In genomic region chr10:78249690-78250089, GRCh38 we compare ENCODE assay signal across 16 cellular contexts.
DNase-seq lines count a peak whose midpoint lies in the region; ATAC-seq and TF ChIP-seq lines count a peak whose summit lies in the region.
"Had no signal": no experiment of that assay in that cellular context is flagged by ENCODE, and none has a peak within 500 bp of the region (broad histone marks: within the 10 kb centered on the region; RNA-seq: fewer than 3 reads in every experiment).

No MANE protein-coding gene starts in this region.

- H3K36me3 ChIP-seq in GM23248 (ENCODE audit: low read depth) (no peaks in the 10 kb centered on the region), OCI-LY7 (ENCODE audit: insufficient read depth, low read length) (no peaks in the 10 kb centered on the region), fibroblast of lung (ENCODE audit: control insufficient read depth, insufficient read depth, low read length) (no peaks in the 10 kb centered on the region), osteoblast (ENCODE audit: insufficient read depth, low read length) (no peaks in the 10 kb centered on the region)
- H3K36me3 ChIP-seq: HAP-1, SJSA1 had no signal

- no peak for ATAC-seq in esophagus mucosa
- ATAC-seq: PC-3 had no signal

- in situ Hi-C loops in GM23248 (cut with MboI) = no loop called here

- H3K9me3 ChIP-seq in GM23248 (ENCODE audit: low read depth) (no peaks in the 10 kb centered on the region), OCI-LY7 (ENCODE audit: low read length) (no peaks in the 10 kb centered on the region), fibroblast of lung (ENCODE audit: control insufficient read depth, insufficient read depth, low read depth, low read length) (no peaks in the 10 kb centered on the region), osteoblast (ENCODE audit: low read depth, low read length) (no peaks in the 10 kb centered on the region)
- H3K9me3 ChIP-seq: HAP-1, SJSA1 had no signal

- no peaks in the 10 kb centered on the region for H3K79me2 ChIP-seq in GM23248 (ENCODE audit: insufficient read depth)
- no peaks in the 10 kb centered on the region for H3K79me2 ChIP-seq in OCI-LY7 (ENCODE audit: insufficient read depth, low read depth, low read length)
- no peaks in the 10 kb centered on the region for H3K79me2 ChIP-seq in fibroblast of lung (ENCODE audit: control insufficient read depth, insufficient read depth, low read length)
- H3K79me2 ChIP-seq in osteoblast (ENCODE audit: insufficient read depth, low read length) = no peaks in the 10 kb centered on the region

- H3K4me1 ChIP-seq in GM23248 (ENCODE audit: insufficient read depth) = peaks cover 21% of the 10 kb centered on the region
- H3K4me1 ChIP-seq in OCI-LY7 (ENCODE audit: insufficient read depth, low read length, poor library complexity, severe bottlenecking) = peaks cover 14% of the 10 kb centered on the region
- peaks cover 18% of the 10 kb centered on the region for H3K4me1 ChIP-seq in fibroblast of lung (ENCODE audit: control insufficient read depth, extremely low read depth, insufficient read depth, low read length)
- peaks cover 34% of the 10 kb centered on the region for H3K4me1 ChIP-seq in osteoblast (ENCODE audit: insufficient read depth, low read length)
- H3K4me1 ChIP-seq: HAP-1 had no signal

- H3K9ac ChIP-seq in GM23248 (peak overlapping the region; percentile 82), fibroblast of lung (ENCODE audit: insufficient read depth, low read length) (no peak overlapping the region)

- H3K27me3 ChIP-seq in GM23248 (replicated peaks; ENCODE audit: insufficient read depth) (no peaks in the 10 kb centered on the region), fibroblast of lung (ENCODE audit: control insufficient read depth, insufficient read depth, low read length) (no peaks in the 10 kb centered on the region), osteoblast (ENCODE audit: insufficient read depth, low read length) (no peaks in the 10 kb centered on the region)
- H3K27me3 ChIP-seq: SJSA1 had no signal

- BruUV-seq in OCI-LY7 (replicated peaks; lab: Mats Ljungman, UMichigan) = no TSS peak

- H3K4me2 ChIP-seq in GM23248 (ENCODE audit: unreplicated experiment) (no peak overlapping the region), OCI-LY7 (ENCODE audit: low read length) (no peak overlapping the region), fibroblast of lung (ENCODE audit: extremely low read depth, insufficient read depth, low read length) (peak overlapping the region; percentile 67), osteoblast (ENCODE audit: insufficient read depth, low read length) (peak overlapping the region; percentile 79)

- H3F3A ChIP-seq in GM23248 (ENCODE audit: insufficient read depth) = peaks cover 18% of the 10 kb centered on the region

- H3K27ac ChIP-seq in GM23248 (peak overlapping the region; percentile 94), OCI-LY7 (ENCODE audit: low read depth, low read length, poor library complexity, severe bottlenecking) (no peak overlapping the region), fibroblast of lung (ENCODE audit: insufficient read depth, low read length) (peak overlapping the region; percentile 89), osteoblast (ENCODE audit: low read depth, low read length) (peak overlapping the region; percentile 85)
- H3K27ac ChIP-seq: SJSA1 had no signal

- intact Hi-C loops in OCI-LY7 (cut with micrococcal nuclease; ENCODE audit: unreplicated experiment) = no loop called here

- DNase-seq in GM23248 (no peak), OCI-LY7 (ENCODE audit: low spot score) (no peak), fibroblast of lung (ENCODE audit: low read depth in 2 of 2) (no peak), osteoblast (ENCODE audit: insufficient read length, low spot score, missing footprints) (no peak), OCI-M2 (lab: John Stamatoyannopoulos, UW; ENCODE audit: unreplicated experiment) (no peak), MV-4-11 (lab: John Stamatoyannopoulos, UW) (no peak)
- DNase-seq: ACHN; NCI-H1048; NCI-H1694; NCI-H2107; NCI-H526 treated with DMSO at 0.1 percent for 48 hours; NK-92 treated with Interleukin-12 subunit alpha and Interleukin-12 subunit beta, amount 100 ng/mL, for 24 hours; PC-3 had no signal

- H2AFZ ChIP-seq in GM23248 (no peak overlapping the region), OCI-LY7 (ENCODE audit: low read length) (peak overlapping the region; percentile 77; the same call in 1 of the 2 replicates), fibroblast of lung (ENCODE audit: low read length) (no peak overlapping the region), osteoblast (ENCODE audit: low read length) (no peak overlapping the region)

- no peak overlapping the region for H3K4me3 ChIP-seq in GM23248
- H3K4me3 ChIP-seq in OCI-LY7 (ENCODE audit: low read depth, low read length, poor library complexity, severe bottlenecking) = no peak overlapping the region
- peak overlapping the region in 1 of 4 experiments; percentile 48 for H3K4me3 ChIP-seq in fibroblast of lung (replicated peaks in 1 of 4; ENCODE audit: control extremely low read depth in 1 of 4, insufficient read depth in 1 of 4, low read depth in 3 of 4, low read length in 4 of 4)
- no peak overlapping the region for H3K4me3 ChIP-seq in osteoblast (ENCODE audit: insufficient read depth, low read length)
- H3K4me3 ChIP-seq: HAP-1, SJSA1 had no signal

- POLR2A ChIA-PET in OCI-LY7 (lab: Charles Lee) = interaction anchor here (0.9 to 1.0 kb wide), 2 partner anchors 16 to 54 kb away, joined by 3 read pairs; no protein-coding TSS in a partner anchor

- H4K20me1 ChIP-seq in GM23248 (ENCODE audit: insufficient read depth) (no peaks in the 10 kb centered on the region), OCI-LY7 (ENCODE audit: insufficient read depth, low read length) (no peaks in the 10 kb centered on the region), fibroblast of lung (ENCODE audit: control insufficient read depth, extremely low read depth, insufficient read depth, low read length) (no peaks in the 10 kb centered on the region), osteoblast (ENCODE audit: insufficient read depth, low read length) (no peaks in the 10 kb centered on the region)

- TF ChIP-seq CTCF in OCI-LY7 (conservative IDR thresholded peaks at IDR 0.05; ENCODE audit: low read length) (no peak), fibroblast of lung (conservative IDR thresholded peaks at IDR 0.05 in 1 of 2, IDR thresholded peaks at IDR 0.05 in 1 of 2; ENCODE audit: low read depth in 1 of 2, low read length in 2 of 2) (no peak), osteoblast (IDR thresholded peaks at IDR 0.05; ENCODE audit: extremely low read depth, low read depth, low read length) (no peak)

- H3K9me2 ChIP-seq in GM23248 (ENCODE audit: insufficient read depth) = no peaks in the 10 kb centered on the region
- H3K9me2 ChIP-seq in OCI-LY7 (ENCODE audit: insufficient read depth, low read length) = no peaks in the 10 kb centered on the region

- CTCF ChIA-PET in OCI-LY7 (lab: Charles Lee; ENCODE audit: unreplicated experiment) = no interaction called here

- WGBS in GM23248 (ENCODE audit: low coverage in 1 of 2, low lambda C conversion rate in 2 of 2, missing lambda C conversion rate in 2 of 2), 2 experiments = 90 to 96% methylated on average over 3 of the region's 3 CpGs

Comparison
In these comparisons a context has a peak if more than half of its experiments do, and no peak if none do; other contexts are left out.
1. H3K4me2 ChIP-seq: peak in fibroblast of lung (single experiment) and osteoblast (single experiment); none in GM23248 (single experiment) and OCI-LY7 (single experiment).